8 cellular contexts compared by ENCODE assay signal in genomic region chr3:129558772-129559564, GRCh38. TPM values are rescaled to one million over a fixed set of nuclear protein-coding genes. Genes with fewer than 3 reads are reported as not detected.
DNase-seq lines count a peak whose midpoint lies in the region; ATAC-seq and TF ChIP-seq lines count a peak whose summit lies in the region.

No MANE protein-coding gene starts in this region.

- H3K4me3 Mint-ChIP-seq in activated CD8-positive, alpha-beta T cell treated with anti-CD3 and anti-CD28 coated beads for 36 hours = no peak overlapping the region
- H3K4me3 Mint-ChIP-seq in activated T-cell treated with anti-CD3 and anti-CD28 coated beads, Interleukin-2, amount 50 U/mL, for 72 hours = no peak overlapping the region

- CTCF ChIA-PET in activated CD8-positive, alpha-beta T cell treated with anti-CD3 and anti-CD28 coated beads for 36 hours (lab: Charles Lee) = no interaction called here

- no peaks in the 10 kb centered on the region for H3K36me3 Mint-ChIP-seq in activated CD8-positive, alpha-beta T cell treated with anti-CD3 and anti-CD28 coated beads for 36 hours (ENCODE audit: low read depth)
- H3K36me3 Mint-ChIP-seq in activated T-cell treated with anti-CD3 and anti-CD28 coated beads, Interleukin-2, amount 50 U/mL, for 72 hours (ENCODE audit: insufficient read depth in 2 of 2) = no peaks in the 10 kb centered on the region

- no peak overlapping the region for H3K27ac Mint-ChIP-seq in activated CD8-positive, alpha-beta T cell treated with anti-CD3 and anti-CD28 coated beads for 36 hours
- no peak overlapping the region for H3K27ac Mint-ChIP-seq in activated T-cell treated with anti-CD3 and anti-CD28 coated beads, Interleukin-2, amount 50 U/mL, for 72 hours

- peak; percentile 47 for ATAC-seq in HG03432 (IDR thresholded peaks at IDR 0.05; ENCODE audit: unreplicated experiment)
- ATAC-seq in activated CD8-positive, alpha-beta T cell treated with anti-CD3 and anti-CD28 coated beads for 36 hours = peak; percentile 20
- no peak for ATAC-seq in GM18517 (IDR thresholded peaks at IDR 0.05; ENCODE audit: unreplicated experiment)
- no peak for ATAC-seq in activated T-cell treated with anti-CD3 and anti-CD28 coated beads, Interleukin-2, amount 50 U/mL, for 72 hours (replicated peaks in 1 of 2)

- peaks cover 5% of the 10 kb centered on the region for H3K4me1 Mint-ChIP-seq in activated CD8-positive, alpha-beta T cell treated with anti-CD3 and anti-CD28 coated beads for 36 hours (ENCODE audit: low read depth)
- H3K4me1 Mint-ChIP-seq in activated T-cell treated with anti-CD3 and anti-CD28 coated beads, Interleukin-2, amount 50 U/mL, for 72 hours (ENCODE audit: low read depth) = no peaks in the 10 kb centered on the region

- peak; percentile 48 for DNase-seq in ACHN
- no peak for DNase-seq in activated CD8-positive, alpha-beta T cell treated with anti-CD3 and anti-CD28 coated beads for 36 hours
- DNase-seq in left kidney (ENCODE audit: low read depth, low spot score) = peak; percentile 44
- DNase-seq in cerebellar nuclear complex (lab: John Stamatoyannopoulos, UW) = no peak
- DNase-seq in NCI-H748 treated with DMSO at 0.1 percent for 48 hours (lab: John Stamatoyannopoulos, UW) = no peak
- no peak for DNase-seq in activated T-cell treated with anti-CD3 and anti-CD28 coated beads, Interleukin-2, amount 50 U/mL, for 72 hours

- intact Hi-C loops in activated CD8-positive, alpha-beta T cell treated with anti-CD3 and anti-CD28 coated beads for 36 hours (cut with micrococcal nuclease) = no loop called here

- no peaks in the 10 kb centered on the region for H3K27me3 Mint-ChIP-seq in activated CD8-positive, alpha-beta T cell treated with anti-CD3 and anti-CD28 coated beads for 36 hours
- peaks cover 11% of the 10 kb centered on the region for H3K27me3 Mint-ChIP-seq in activated T-cell treated with anti-CD3 and anti-CD28 coated beads, Interleukin-2, amount 50 U/mL, for 72 hours (ENCODE audit: low read depth)

- no peak for TF ChIP-seq CTCF in activated CD8-positive, alpha-beta T cell treated with anti-CD3 and anti-CD28 coated beads for 36 hours (IDR thresholded peaks at IDR 0.05)

- POLR2A ChIA-PET in activated CD8-positive, alpha-beta T cell treated with anti-CD3 and anti-CD28 coated beads for 36 hours (lab: Charles Lee) = interaction anchor here (0.8 to 0.9 kb wide), 2 partner anchors 10 to 68 kb away, joined by 3 read pairs; no protein-coding TSS in a partner anchor

- in situ Hi-C loops in ACHN (cut with HindIII; ENCODE audit: low pct_ligation_motif_present, low pct_unique_long_range_greater_than_20kb, low sequenced_read_pairs) = no loop called here

- H3K9me3 Mint-ChIP-seq in activated CD8-positive, alpha-beta T cell treated with anti-CD3 and anti-CD28 coated beads for 36 hours = no peaks in the 10 kb centered on the region
- H3K9me3 Mint-ChIP-seq in activated T-cell treated with anti-CD3 and anti-CD28 coated beads, Interleukin-2, amount 50 U/mL, for 72 hours = no peaks in the 10 kb centered on the region

RNA-seq across cellular contexts. Expression of gene H1-8, which starts 16.0 kb away (rescaled TPM):
- total RNA-seq in activated CD8-positive, alpha-beta T cell treated with anti-CD3 and anti-CD28 coated beads for 36 hours = not detected
- not detected for total RNA-seq in activated T-cell treated with anti-CD3 and anti-CD28 coated beads, Interleukin-2, amount 50 U/mL, for 72 hours

RNA-seq across cellular contexts. Expression of gene RHO, which starts 30.5 kb away (rescaled TPM):
- not detected for total RNA-seq in activated CD8-positive, alpha-beta T cell treated with anti-CD3 and anti-CD28 coated beads for 36 hours
- total RNA-seq in activated T-cell treated with anti-CD3 and anti-CD28 coated beads, Interleukin-2, amount 50 U/mL, for 72 hours = not detected

RNA-seq across cellular contexts. Expression of gene PLXND1, which starts 47.5 kb away (rescaled TPM):
- 10 to 100 TPM; 10.7 to 12.5 TPM for total RNA-seq in activated CD8-positive, alpha-beta T cell treated with anti-CD3 and anti-CD28 coated beads for 36 hours
- 1 to 10 TPM; 4.1 to 4.2 TPM for total RNA-seq in activated T-cell treated with anti-CD3 and anti-CD28 coated beads, Interleukin-2, amount 50 U/mL, for 72 hours

Comparison
In these comparisons a context has a peak if more than half of its experiments do, and no peak if none do; other contexts are left out.
1. DNase-seq: peak in ACHN (single experiment) and left kidney (single experiment); none in activated CD8-positive, alpha-beta T cell treated with anti-CD3 and anti-CD28 coated beads for 36 hours (single experiment), cerebellar nuclear complex (0 of 2), NCI-H748 treated with DMSO at 0.1 percent for 48 hours (single experiment) and activated T-cell treated with anti-CD3 and anti-CD28 coated beads, Interleukin-2, amount 50 U/mL, for 72 hours (0 of 2).
2. ATAC-seq: peak in HG03432 (single experiment) and activated CD8-positive, alpha-beta T cell treated with anti-CD3 and anti-CD28 coated beads for 36 hours (single experiment); none in GM18517 (single experiment) and activated T-cell treated with anti-CD3 and anti-CD28 coated beads, Interleukin-2, amount 50 U/mL, for 72 hours (0 of 2).